ENCODE assay signal across 8 cellular contexts in genomic region chr5:89133975-89134374, GRCh38.
"Had no signal": no experiment of that assay in that cellular context is flagged by ENCODE, and none has a peak within 500 bp of the region (broad histone marks: within the 10 kb centered on the region; RNA-seq: fewer than 3 reads in every experiment).

No MANE protein-coding gene starts in this region.

- H3K4me1 Mint-ChIP-seq: IgD-negative memory B cell had no signal

- H3K4me3 Mint-ChIP-seq: IgD-negative memory B cell had no signal

- DNase-seq: IMR-90, KBM-7, KG1 had no signal

- H3K9ac ChIP-seq: KMS-11 had no signal

- H3K36me3 Mint-ChIP-seq: IgD-negative memory B cell had no signal

- H3K27ac ChIP-seq: HL-60, KMS-11 had no signal

- H3K27me3 Mint-ChIP-seq: IgD-negative memory B cell had no signal

- H3K27ac Mint-ChIP-seq: IgD-negative memory B cell had no signal

- H3K9me3 Mint-ChIP-seq: IgD-negative memory B cell had no signal

- FAIRE-seq: HepG2, HTR-8/SVneo had no signal

- H3K4me2 ChIP-seq: KMS-11 had no signal

- ATAC-seq: HepG2 had no signal
